Comparison of ENCODE assay signal across 17 cellular contexts in the genomic region with DNA sequence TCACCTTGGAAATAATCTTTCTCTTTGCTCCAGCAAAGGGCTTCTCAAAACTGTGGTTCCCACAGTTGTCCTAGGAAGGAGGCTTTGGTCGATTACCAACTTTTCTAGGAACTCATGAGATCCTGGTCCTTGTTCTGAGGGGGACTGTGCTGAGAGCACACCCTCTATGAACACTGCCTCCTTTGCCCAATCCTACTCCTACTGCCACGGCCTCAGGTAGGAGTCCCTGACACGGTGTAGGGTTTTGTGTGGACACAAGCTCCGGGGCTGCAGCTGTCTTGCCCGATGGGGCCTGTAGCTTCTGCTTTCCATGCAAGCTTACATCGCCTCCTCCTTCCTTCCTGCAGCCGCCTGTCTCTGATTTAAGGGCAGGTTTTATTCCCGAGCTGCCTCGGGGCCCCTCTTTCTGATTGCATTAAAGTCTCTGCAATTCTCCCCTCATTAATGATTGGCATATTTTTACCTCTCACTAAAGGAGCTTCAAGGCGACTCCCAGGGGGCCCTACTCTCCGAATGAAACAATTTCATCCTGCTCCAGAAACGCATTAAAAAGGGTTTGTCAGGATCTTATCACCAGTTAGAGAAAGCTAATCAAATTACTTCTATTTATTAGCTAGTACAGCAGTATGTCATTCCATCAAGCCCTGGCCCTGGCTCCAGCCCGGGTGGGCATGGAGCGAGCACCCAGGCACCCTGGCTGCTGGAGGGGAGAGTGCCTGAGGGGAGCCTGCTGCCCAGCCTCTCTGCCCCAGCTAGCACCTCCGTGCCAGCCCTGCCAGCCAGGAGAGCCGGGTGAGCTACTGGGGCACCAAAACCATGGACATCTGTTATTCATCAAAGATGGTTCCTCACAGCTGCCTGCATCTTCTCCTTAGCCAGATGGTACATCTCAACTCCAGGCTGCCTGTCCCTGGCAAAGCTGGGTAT. TPM values are rescaled to one million over a fixed set of nuclear protein-coding genes. Genes with fewer than 3 reads are reported as not detected.
DNase-seq lines count a peak whose midpoint lies in the region; ATAC-seq, FAIRE-seq and TF ChIP-seq lines count a peak whose summit lies in the region.
"Had no signal": no experiment of that assay in that cellular context is flagged by ENCODE, and none has a peak within 500 bp of the region (broad histone marks: within the 10 kb centered on the region; RNA-seq: fewer than 3 reads in every experiment).

No MANE protein-coding gene starts in this region.

- ATAC-seq in GM12878 (no peak), GM18870 (IDR thresholded peaks at IDR 0.05; ENCODE audit: unreplicated experiment) (no peak), HG02642 (IDR thresholded peaks at IDR 0.05; ENCODE audit: poor library complexity, unreplicated experiment) (no peak)
- ATAC-seq: sciatic nerve had no signal

- intact Hi-C loops in GM12878 (cut with micrococcal nuclease; ENCODE audit: unreplicated experiment): no loop called here

- H3K9me3 ChIP-seq in GM12878 (replicated peaks; ENCODE audit: control insufficient read depth, insufficient read depth, low read length) (no peaks in the 10 kb centered on the region), neuronal stem cell (replicated peaks in 1 of 2; ENCODE audit: control insufficient read depth in 2 of 2, insufficient read depth in 1 of 2, low read depth in 1 of 2, low read length in 2 of 2) (no peaks in the 10 kb centered on the region)
- H3K9me3 ChIP-seq: esophagus squamous epithelium had no signal

- H3K36me3 ChIP-seq in GM12878 (ENCODE audit: control insufficient read depth in 2 of 2, insufficient read depth in 2 of 2, low read length in 1 of 2): no peaks in the 10 kb centered on the region
- H3K36me3 ChIP-seq in neuronal stem cell (replicated peaks in 1 of 2; ENCODE audit: control insufficient read depth in 2 of 2, insufficient read depth in 2 of 2, low read length in 2 of 2): no peaks in the 10 kb centered on the region
- H3K36me3 ChIP-seq: esophagus squamous epithelium had no signal

- CTCF ChIA-PET in GM12878 (lab: Yijun Ruan, JAX): interaction anchor here (1.1 to 1.6 kb wide), 4 partner anchors 15 to 186 kb away, joined by 3 to 12 read pairs (median 4); partner anchors contain the start of gene GPATCH2L

- no peaks in the 10 kb centered on the region for H4K20me1 ChIP-seq in GM12878 (ENCODE audit: control insufficient read depth, insufficient read depth)

- H2BK5ac ChIP-seq in neuronal stem cell (ENCODE audit: low read length): no peak overlapping the region

- no peak overlapping the region for H3K14ac ChIP-seq in neuronal stem cell (ENCODE audit: low read length)

- SMC1A ChIA-PET in GM12878 (lab: Charles Lee; ENCODE audit: uncharacterized antibody, unreplicated experiment): interaction anchor here (1.0 to 1.2 kb wide), 2 partner anchors 287 to 669 kb away, joined by 3 read pairs; no protein-coding TSS in a partner anchor

- H2BK15ac ChIP-seq in neuronal stem cell (ENCODE audit: low read length): no peak overlapping the region

- POLR2A ChIA-PET in GM12878 (lab: Charles Lee): no interaction called here

- no peak overlapping the region for H2BK12ac ChIP-seq in neuronal stem cell (ENCODE audit: low read length)

- H3K9ac ChIP-seq in GM12878 (ENCODE audit: control insufficient read depth, insufficient read depth, low read length) (no peak overlapping the region; the same call in 1 of the 2 replicates), neuronal stem cell (ENCODE audit: low read depth, low read length, poor library complexity) (no peak overlapping the region)

- no TSS peak for BruUV-seq in GM12878 (replicated peaks; lab: Mats Ljungman, UMichigan)

- in situ Hi-C loops in GM12878 (cut with MboI): no loop called here

- no peaks in the 10 kb centered on the region for H3K79me1 ChIP-seq in neuronal stem cell (ENCODE audit: low read depth, low read length)

- no peak overlapping the region for H4K8ac ChIP-seq in neuronal stem cell (ENCODE audit: low read depth, low read length)

- no peak overlapping the region for H2AK5ac ChIP-seq in neuronal stem cell (ENCODE audit: low read depth, low read length)

- H3K4me2 ChIP-seq in GM12878 (ENCODE audit: control insufficient read depth, insufficient read depth) (no peak overlapping the region), neuronal stem cell (ENCODE audit: insufficient read depth, low read length, poor library complexity, severe bottlenecking) (no peak overlapping the region)

- H4K91ac ChIP-seq in neuronal stem cell (ENCODE audit: low read depth, low read length, poor library complexity): no peak overlapping the region

- no peak overlapping the region for H3K23ac ChIP-seq in neuronal stem cell (ENCODE audit: low read depth, low read length, poor library complexity)

- no peak overlapping the region for H3K4ac ChIP-seq in neuronal stem cell (ENCODE audit: low read length)

- WGBS in GM12878 (ENCODE audit: insufficient coverage, insufficient replicate concordance, low lambda C conversion rate, missing lambda C conversion rate): 24% methylated on average over 16 of the region's 16 CpGs
- no CpG with 5 or more reads among the region's 16 CpGs for WGBS in neuronal stem cell (ENCODE audit: extremely low coverage in 2 of 2, insufficient read length in 2 of 2, insufficient replicate concordance in 1 of 2), 2 donors

- H3K4me1 ChIP-seq in GM12878 (ENCODE audit: control insufficient read depth, insufficient read depth, low read length) (no peaks in the 10 kb centered on the region), neuronal stem cell (ENCODE audit: control insufficient read depth in 2 of 2, insufficient read depth in 1 of 2, low read depth in 1 of 2, low read length in 2 of 2) (no peaks in the 10 kb centered on the region)
- H3K4me1 ChIP-seq: esophagus squamous epithelium had no signal

- no peak overlapping the region for H2AFZ ChIP-seq in GM12878 (ENCODE audit: control insufficient read depth, low read depth, low read length)
- peak overlapping the region; percentile 81 for H2AFZ ChIP-seq in neuronal stem cell (ENCODE audit: low read length)

- no peaks in the 10 kb centered on the region; a peak in 1 of 4 replicates for H3K27me3 ChIP-seq in GM12878 (replicated peaks in 1 of 2; ENCODE audit: control insufficient read depth in 2 of 2, insufficient read depth in 2 of 2, low read length in 1 of 2)
- H3K27me3 ChIP-seq in neuronal stem cell (ENCODE audit: control insufficient read depth in 3 of 3, insufficient read depth in 3 of 3, low read depth in 1 of 3, low read length in 3 of 3): no peaks in the 10 kb centered on the region

- RAD21 ChIA-PET in GM12878 (lab: Charles Lee; ENCODE audit: unreplicated experiment): interaction anchor here (0.9 to 1.2 kb wide), 3 partner anchors 15 to 152 kb away, joined by 3 to 4 read pairs (median 4); no protein-coding TSS in a partner anchor

- no peak for TF ChIP-seq POLR2A in GM12878 (IDR thresholded peaks at IDR 0.05; ENCODE audit: low read depth, low read length)

- no peak for FAIRE-seq in GM12878 (lab: Jason Lieb, UNC)

- TF ChIP-seq EP300 in GM12878 (IDR thresholded peaks at IDR 0.05; ENCODE audit: borderline replicate concordance in 1 of 2, control insufficient read depth in 1 of 2, low read depth in 2 of 2, low read length in 2 of 2): no peak

- DNase-seq in EH (ENCODE audit: low read depth): peak; percentile 23
- DNase-seq in NCI-H2171 treated with DMSO at 0.1 percent for 48 hours (lab: John Stamatoyannopoulos, UW): peak; percentile 87
- no peak for DNase-seq in GM12878 (ENCODE audit: low read depth, low spot score)
- DNase-seq in neuronal stem cell (ENCODE audit: low spot score): no peak
- DNase-seq in RPMI8226: no peak
- DNase-seq: activated CD4-positive, alpha-beta T cell treated with anti-CD3 and anti-CD28 coated beads for 1 hour; activated T-cell treated with anti-CD3 and anti-CD28 coated beads, Interleukin-2, amount 50 U/mL, for 1 hour; esophagus squamous epithelium; NCI-H2081; nephron progenitor cell; stimulated activated CD4-positive, alpha-beta T cell treated with anti-CD3 and anti-CD28 coated beads, Interleukin-4, amount 100 ng/mL, for 24 hours; stimulated activated naive B cell treated with anti-CD40 and anti-IgM and Interleukin-4, amounts not matched to agents 10 μg/mL and 1 μg/mL and 100 μg/mL, for 72 hours had no signal

- H3K27ac ChIP-seq in GM12878 (ENCODE audit: control insufficient read depth, insufficient read depth) (no peak overlapping the region), neuronal stem cell (replicated peaks; ENCODE audit: low read length) (no peak overlapping the region)
- H3K27ac ChIP-seq: coronary artery, esophagus squamous epithelium had no signal

- TF ChIP-seq CTCF in GM12878 (IDR thresholded peaks at IDR 0.05 in 2 of 3, conservative IDR thresholded peaks at IDR 0.05 in 1 of 3; ENCODE audit: control insufficient read depth in 2 of 3, extremely low read depth in 1 of 3, insufficient read depth in 1 of 3, low read depth in 3 of 3, low read length in 3 of 3): no peak

- no peaks in the 10 kb centered on the region for H3K79me2 ChIP-seq in GM12878 (ENCODE audit: control insufficient read depth, insufficient read depth, low read length)

- no peak overlapping the region for H3K18ac ChIP-seq in neuronal stem cell (ENCODE audit: low read length)

- TF ChIP-seq RAD21 in GM12878 (IDR thresholded peaks at IDR 0.05; ENCODE audit: insufficient read depth, low read depth, low read length): no peak

- H2BK120ac ChIP-seq in neuronal stem cell (ENCODE audit: low read depth, low read length): no peak overlapping the region

- H3K4me3 ChIP-seq in GM12878 (no peak overlapping the region), neuronal stem cell (ENCODE audit: low read length in 2 of 2) (no peak overlapping the region)
- H3K4me3 ChIP-seq: coronary artery, esophagus squamous epithelium, lung had no signal

RNA-seq across cellular contexts. Expression of gene ESRRB, which starts 38.1 kb away (rescaled TPM):
- 3.8 and 3.9 TPM in 2 replicates for total RNA-seq in GM12878 (2013; cell fraction: nucleolus; rRNA removed)
- total RNA-seq in GM12878 (2014; rRNA removed) (0.05 TPM in 1 of 2 replicates, not detected in the other), GM12878 (2014; rRNA removed; fragmentation: Illumina TruSeq; extraction: Trizol) (0.04 TPM in 1 of 2 replicates, not detected in the other), GM12878 (2021) (0.18 TPM in 1 of 2 replicates, not detected in the other)
- 0.20 TPM for polyA plus RNA-seq in GM12878 (2011; ENCODE audit: low read depth)
- polyA plus RNA-seq in GM12878 (2011; rRNA removed) (0.73 and 0.97 TPM in 2 replicates), GM12878 (2014; fragmentation: Illumina TruSeq; extraction: Trizol) (0.03 TPM in 1 of 2 replicates, not detected in the other), GM12878 (2014; fragmentation: Nextera tagmentation; extraction: Ambion mirVana) (not detected), GM12878 (2014; rRNA removed) (0.09 TPM in 1 of 2 replicates, not detected in the other), GM12878 (2016; fragmentation: Nextera tagmentation; extraction: Ambion mirVana) (not detected)
- polyA plus RNA-seq in GM12878 (2011; cell fraction: cytosol; rRNA removed): 0.59 and 1.0 TPM in 2 replicates
- 2.2 and 5.0 TPM in 2 replicates for polyA plus RNA-seq in GM12878 (2011; cell fraction: nucleus; rRNA removed)
- polyA plus RNA-seq in GM12878 (2012): 0.07 and 0.25 TPM in 2 replicates
- polyA minus RNA-seq in GM12878 (2011; rRNA and poly(A)+ RNA removed): 0.51 and 1.0 TPM in 2 replicates
- 2.4 TPM in 1 of 2 replicates, not detected in the other for polyA minus RNA-seq in GM12878 (2011; cell fraction: cytosol; rRNA and poly(A)+ RNA removed)
- 1.1 and 1.7 TPM in 2 replicates for polyA minus RNA-seq in GM12878 (2011; cell fraction: nucleus; rRNA and poly(A)+ RNA removed)
- polyA plus RNA-seq in neuronal stem cell (2013, experiment 1 of 2): 0.67 TPM
- polyA plus RNA-seq in neuronal stem cell (2013, experiment 2 of 2): 0.68 TPM
- total RNA-seq: esophagus squamous epithelium had no signal

Comparison
In these comparisons a context has a peak if more than half of its experiments do, and no peak if none do; other contexts are left out.
1. DNase-seq: peak in EH (single experiment) and NCI-H2171 treated with DMSO at 0.1 percent for 48 hours (single experiment); none in GM12878 (single experiment), neuronal stem cell (single experiment) and RPMI8226 (single experiment).